ENCODE assay signal across 1 cellular context in the genomic region with DNA sequence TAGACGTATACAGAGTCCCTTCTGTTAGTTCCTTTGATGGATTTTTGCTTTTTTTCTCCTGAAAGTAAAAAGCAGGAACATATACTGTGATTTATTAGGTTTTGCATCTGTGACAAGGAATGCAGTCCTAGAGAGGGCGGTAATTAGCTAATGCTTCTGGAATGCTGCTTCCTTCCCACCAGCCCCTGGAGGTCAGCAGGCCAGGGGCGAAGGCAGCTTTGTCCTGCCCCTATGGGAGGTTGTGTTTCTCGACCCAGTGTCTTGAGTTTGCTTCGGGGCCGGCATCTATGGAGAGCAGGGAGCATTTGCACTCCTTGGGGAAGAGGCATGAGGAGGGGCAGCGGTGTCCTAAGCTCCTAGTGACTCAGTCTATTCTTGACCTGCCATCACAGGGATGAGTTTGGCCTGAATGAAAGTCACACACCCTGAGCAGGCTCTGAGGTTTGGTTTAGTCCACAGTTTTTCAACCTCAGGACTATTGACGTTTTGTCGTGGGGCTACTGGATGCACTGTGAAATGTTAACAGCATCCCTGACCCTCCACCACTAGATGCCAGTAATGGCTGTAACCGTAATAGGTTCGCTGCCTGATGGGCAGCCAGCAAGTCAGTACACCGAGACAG.
TF ChIP-seq lines count a peak whose summit lies in the region.

No MANE protein-coding gene starts in this region.

TF ChIP-seq in K562, 482 proteins besides CTCF, POLR2A, EP300 and RAD21 (continued from another document):
- TF ChIP-seq, protein P1, sequence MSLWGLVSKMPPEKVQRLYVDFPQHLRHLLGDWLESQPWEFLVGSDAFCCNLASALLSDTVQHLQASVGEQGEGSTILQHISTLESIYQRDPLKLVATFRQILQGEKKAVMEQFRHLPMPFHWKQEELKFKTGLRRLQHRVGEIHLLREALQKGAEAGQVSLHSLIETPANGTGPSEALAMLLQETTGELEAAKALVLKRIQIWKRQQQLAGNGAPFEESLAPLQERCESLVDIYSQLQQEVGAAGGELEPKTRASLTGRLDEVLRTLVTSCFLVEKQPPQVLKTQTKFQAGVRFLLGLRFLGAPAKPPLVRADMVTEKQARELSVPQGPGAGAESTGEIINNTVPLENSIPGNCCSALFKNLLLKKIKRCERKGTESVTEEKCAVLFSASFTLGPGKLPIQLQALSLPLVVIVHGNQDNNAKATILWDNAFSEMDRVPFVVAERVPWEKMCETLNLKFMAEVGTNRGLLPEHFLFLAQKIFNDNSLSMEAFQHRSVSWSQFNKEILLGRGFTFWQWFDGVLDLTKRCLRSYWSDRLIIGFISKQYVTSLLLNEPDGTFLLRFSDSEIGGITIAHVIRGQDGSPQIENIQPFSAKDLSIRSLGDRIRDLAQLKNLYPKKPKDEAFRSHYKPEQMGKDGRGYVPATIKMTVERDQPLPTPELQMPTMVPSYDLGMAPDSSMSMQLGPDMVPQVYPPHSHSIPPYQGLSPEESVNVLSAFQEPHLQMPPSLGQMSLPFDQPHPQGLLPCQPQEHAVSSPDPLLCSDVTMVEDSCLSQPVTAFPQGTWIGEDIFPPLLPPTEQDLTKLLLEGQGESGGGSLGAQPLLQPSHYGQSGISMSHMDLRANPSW (CRISPR knock-in tag; IDR thresholded peaks at IDR 0.05): no peak
- TF ChIP-seq SMARCE1 (IDR thresholded peaks at IDR 0.05): no peak
- TF ChIP-seq, protein P2, sequence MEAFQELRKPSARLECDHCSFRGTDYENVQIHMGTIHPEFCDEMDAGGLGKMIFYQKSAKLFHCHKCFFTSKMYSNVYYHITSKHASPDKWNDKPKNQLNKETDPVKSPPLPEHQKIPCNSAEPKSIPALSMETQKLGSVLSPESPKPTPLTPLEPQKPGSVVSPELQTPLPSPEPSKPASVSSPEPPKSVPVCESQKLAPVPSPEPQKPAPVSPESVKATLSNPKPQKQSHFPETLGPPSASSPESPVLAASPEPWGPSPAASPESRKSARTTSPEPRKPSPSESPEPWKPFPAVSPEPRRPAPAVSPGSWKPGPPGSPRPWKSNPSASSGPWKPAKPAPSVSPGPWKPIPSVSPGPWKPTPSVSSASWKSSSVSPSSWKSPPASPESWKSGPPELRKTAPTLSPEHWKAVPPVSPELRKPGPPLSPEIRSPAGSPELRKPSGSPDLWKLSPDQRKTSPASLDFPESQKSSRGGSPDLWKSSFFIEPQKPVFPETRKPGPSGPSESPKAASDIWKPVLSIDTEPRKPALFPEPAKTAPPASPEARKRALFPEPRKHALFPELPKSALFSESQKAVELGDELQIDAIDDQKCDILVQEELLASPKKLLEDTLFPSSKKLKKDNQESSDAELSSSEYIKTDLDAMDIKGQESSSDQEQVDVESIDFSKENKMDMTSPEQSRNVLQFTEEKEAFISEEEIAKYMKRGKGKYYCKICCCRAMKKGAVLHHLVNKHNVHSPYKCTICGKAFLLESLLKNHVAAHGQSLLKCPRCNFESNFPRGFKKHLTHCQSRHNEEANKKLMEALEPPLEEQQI (IDR thresholded peaks at IDR 0.05): no peak
TF ChIP-seq in K562: peak in this region for 0.
